Comparison of ENCODE assay signal across 8 cellular contexts in genomic region chr17:63842540-63843386, GRCh38. TPM values are rescaled to one million over a fixed set of nuclear protein-coding genes. Genes with fewer than 3 reads are reported as not detected.
DNase-seq lines count a peak whose midpoint lies in the region; ATAC-seq and TF ChIP-seq lines count a peak whose summit lies in the region.

Gene SMARCD2, minus strand, starts transcription at chr17:63842685. Its CDS starts 11 bp downstream, at chr17:63842674.

- no peaks in the 10 kb centered on the region for H3K9me3 Mint-ChIP-seq in IgD-negative memory B cell

- H3K4me1 Mint-ChIP-seq in IgD-negative memory B cell, result peaks cover 19 to 41% (median 28%) of the 10 kb centered on the region in 3 donors

- ATAC-seq in GM21529 (IDR thresholded peaks at IDR 0.05; ENCODE audit: unreplicated experiment) (peak; percentile 82), mucosa of descending colon (peak; percentile 90)

- peak within 1 kb of the TSS; percentile 89 to 98 (median 96) for H3K4me3 Mint-ChIP-seq in IgD-negative memory B cell

- DNase-seq in DMS 273 (lab: John Stamatoyannopoulos, UW; ENCODE audit: unreplicated experiment), result peak; percentile 100
- peak; percentile 99 for DNase-seq in OCI-M1 (lab: John Stamatoyannopoulos, UW)
- DNase-seq in activated T-cell treated with anti-CD3 and anti-CD28 coated beads for 4 hours, result peak; percentile 98
- DNase-seq in epithelial cell of esophagus (ENCODE audit: low read depth), result peak; percentile 99
- peak; percentile 99 to 100 (median 100) for DNase-seq in mucosa of descending colon
- peak; percentile 98 for DNase-seq in stimulated activated CD8-positive, alpha-beta memory T cell treated with anti-CD3 and anti-CD28 coated beads, Interleukin-4, amount 100 ng/mL, for 24 hours (ENCODE audit: low read depth)

- no peaks in the 10 kb centered on the region for H3K36me3 Mint-ChIP-seq in IgD-negative memory B cell

- H3K4me3 ChIP-seq in epithelial cell of esophagus (ENCODE audit: low read length) (peak within 1 kb of the TSS; percentile 79), mucosa of descending colon (peak within 1 kb of the TSS; percentile 85)

- H3K9me3 ChIP-seq in mucosa of descending colon, result no peaks in the 10 kb centered on the region

- H3K36me3 ChIP-seq in mucosa of descending colon (ENCODE audit: low read depth), result no peaks in the 10 kb centered on the region

- no peaks in the 10 kb centered on the region for H3K27me3 Mint-ChIP-seq in IgD-negative memory B cell

- intact Hi-C loops in mucosa of descending colon (cut with DNase I, micrococcal nuclease), result no loop called here

- H3K27ac Mint-ChIP-seq in IgD-negative memory B cell, result peak within 1 kb of the TSS; percentile 97 to 99 (median 98)

- H3K4me1 ChIP-seq in mucosa of descending colon (ENCODE audit: low read depth), result peaks cover 36% of the 10 kb centered on the region

- TF ChIP-seq CTCF in epithelial cell of esophagus (IDR thresholded peaks at IDR 0.05; ENCODE audit: insufficient read depth, low read depth, low read length, missing control alignments) (no peak), mucosa of descending colon (IDR thresholded peaks at IDR 0.05) (no peak)

RNA-seq across cellular contexts. Expression of gene SMARCD2, which starts in this region (rescaled TPM):
- polyA plus RNA-seq in IgD-negative memory B cell, result 96.1 TPM
- 10 to 100 TPM; 76.6 to 82.1 (median 80.4) TPM for total RNA-seq in mucosa of descending colon

Comparison
In these comparisons a context has a peak if more than half of its experiments do, and no peak if none do; other contexts are left out.
1. Peak in every context shown above with its lines: DNase-seq, ATAC-seq and H3K4me3 ChIP-seq.